ENCODE assay signal across 1 cellular context in genomic region chr16:30397056-30397455, GRCh38.
TF ChIP-seq lines count a peak whose summit lies in the region.

No MANE protein-coding gene starts in this region.

TF ChIP-seq in K562, 482 proteins besides CTCF, POLR2A, EP300 and RAD21:
- TF ChIP-seq CBFA2T3 (IDR thresholded peaks at IDR 0.05) = peak; percentile 83
- TF ChIP-seq ZNF277 (CRISPR knock-in tag; IDR thresholded peaks at IDR 0.05; ENCODE audit: borderline replicate concordance) = no peak
- peak; percentile 83 to 85 for TF ChIP-seq KDM1A (IDR thresholded peaks at IDR 0.05)
- no peak for TF ChIP-seq RUNX1 (IDR thresholded peaks at IDR 0.05; ENCODE audit: low read depth)
- 0 out of 2 replicates have a peak, but pooled peaks have one; percentile 29 for TF ChIP-seq TAL1 (IDR thresholded peaks at IDR 0.05)
- TF ChIP-seq NR2F6 (CRISPR knock-in tag; IDR thresholded peaks at IDR 0.05) = no peak
- TF ChIP-seq CBFA2T2 (conservative IDR thresholded peaks at IDR 0.05) = peak; percentile 57; the same call in 1 of the 2 replicates
- TF ChIP-seq NCOR1 (IDR thresholded peaks at IDR 0.05) = peak; percentile 14; the same call in 1 of the 2 replicates
- TF ChIP-seq ETV6 (IDR thresholded peaks at IDR 0.05; ENCODE audit: borderline replicate concordance in 1 of 2, low read depth in 2 of 2, low read length in 1 of 2) = no peak
- no peak for TF ChIP-seq ETV6 (CRISPR knock-in tag; IDR thresholded peaks at IDR 0.05; ENCODE audit: borderline replicate concordance)
- TF ChIP-seq HMBOX1 (IDR thresholded peaks at IDR 0.05) = no peak
- TF ChIP-seq MAFK (IDR thresholded peaks at IDR 0.05; ENCODE audit: low read length) = no peak
- peak; percentile 72 for TF ChIP-seq TCF3 (CRISPR knock-in tag; IDR thresholded peaks at IDR 0.05)
- TF ChIP-seq ZNF764 (CRISPR knock-in tag; IDR thresholded peaks at IDR 0.05; ENCODE audit: low read depth) = no peak
- peak in 1 of 2 experiments; percentile 19; a peak in 1 of 4 replicates for TF ChIP-seq TBL1XR1 (IDR thresholded peaks at IDR 0.05; ENCODE audit: low read length in 2 of 2)
- 0 out of 4 replicates have a peak, but pooled peaks of 1 of the 2 experiments have one; percentile 50 for TF ChIP-seq HDAC1 (IDR thresholded peaks at IDR 0.05)
- peak; percentile 45 for TF ChIP-seq TEAD4 (IDR thresholded peaks at IDR 0.05; ENCODE audit: low read length)
- no peak for TF ChIP-seq TEAD4 (CRISPR knock-in tag; IDR thresholded peaks at IDR 0.05; ENCODE audit: borderline replicate concordance)
- no peak for TF ChIP-seq HDGF (IDR thresholded peaks at IDR 0.05)
- peak; percentile 13 to 84; a peak in 2 of 4 replicates for TF ChIP-seq RCOR1 (IDR thresholded peaks at IDR 0.05; ENCODE audit: borderline replicate concordance in 1 of 2, low read depth in 2 of 2, low read length in 2 of 2)
- no peak for TF ChIP-seq ZNF707 (CRISPR knock-in tag; conservative IDR thresholded peaks at IDR 0.05)
- TF ChIP-seq ARID1B (IDR thresholded peaks at IDR 0.05) = peak; percentile 26; the same call in 1 of the 2 replicates
